20 cellular contexts compared by ENCODE assay signal in genomic region chr14:102838531-102838930, GRCh38.
"Had no signal": no experiment of that assay in that cellular context is flagged by ENCODE, and none has a peak within 500 bp of the region (broad histone marks: within the 10 kb centered on the region; RNA-seq: fewer than 3 reads in every experiment).

No MANE protein-coding gene starts in this region.

- H3K27me3 Mint-ChIP-seq: activated CD8-positive, alpha-beta T cell treated with anti-CD3 and anti-CD28 coated beads for 36 hours; natural killer cell treated with Interleukin-12 subunit alpha and Interleukin-12 subunit beta and Interleukin-15 and Interleukin-18, amount 100 ng/mL, for 72 hours had no signal

- H3K27me3 ChIP-seq: gastrocnemius medialis, heart left ventricle, tibial artery had no signal

- H3K4me3 Mint-ChIP-seq: activated CD8-positive, alpha-beta T cell treated with anti-CD3 and anti-CD28 coated beads for 36 hours; natural killer cell treated with Interleukin-12 subunit alpha and Interleukin-12 subunit beta and Interleukin-15 and Interleukin-18, amount 100 ng/mL, for 72 hours had no signal

- H3K36me3 ChIP-seq: gastrocnemius medialis, tibial artery had no signal

- DNase-seq: activated CD8-positive, alpha-beta T cell treated with anti-CD3 and anti-CD28 coated beads for 36 hours; activated effector memory CD4-positive, alpha-beta T cell treated with anti-CD3 and anti-CD28 coated beads, Interleukin-2, amount 50 U/mL, for 16 hours; activated T-cell treated with anti-CD3 and anti-CD28 coated beads, Interleukin-2, amount 50 U/mL, for 1 hour; amniotic stem cell; effector CD4-positive, alpha-beta T cell; gastrocnemius medialis; heart left ventricle; nucleus accumbens; posterior cingulate gyrus; retina; stimulated activated CD4-positive, alpha-beta T cell treated with anti-CD3 and anti-CD28 coated beads, Interleukin-12 subunit alpha, Interleukin-12 subunit beta, amount 100 ng/mL, for 4 hours; stimulated activated CD4-positive, alpha-beta T cell treated with anti-CD3 and anti-CD28 coated beads, Interleukin-1b, Interleukin-23, amount 100 ng/mL, for 48 hours; stimulated activated CD8-positive, alpha-beta memory T cell treated with anti-CD3 and anti-CD28 coated beads, Interleukin-4, amount 100 ng/mL, for 48 hours; stimulated activated naive CD8-positive, alpha-beta T cell treated with anti-CD3 and anti-CD28 coated beads, Interleukin-15, Interleukin-2, amounts not matched to agents 100 U/mL and 50 U/mL, for 24 hours; substantia nigra; T-helper 2 cell; tibial artery had no signal

- H3K9me3 ChIP-seq: gastrocnemius medialis, heart left ventricle, tibial artery had no signal

- H3K27ac ChIP-seq: gastrocnemius medialis, heart left ventricle, tibial artery, VCaP had no signal

- H3K9me3 Mint-ChIP-seq: activated CD8-positive, alpha-beta T cell treated with anti-CD3 and anti-CD28 coated beads for 36 hours; activated naive CD4-positive, alpha-beta T cell treated with anti-CD3 and anti-CD28 coated beads, Interleukin-2, amount 50 U/mL, for 72 hours; natural killer cell treated with Interleukin-12 subunit alpha and Interleukin-12 subunit beta and Interleukin-15 and Interleukin-18, amount 100 ng/mL, for 72 hours had no signal

- H3K27ac Mint-ChIP-seq: activated CD8-positive, alpha-beta T cell treated with anti-CD3 and anti-CD28 coated beads for 36 hours had no signal

- H3K4me1 ChIP-seq: tibial artery had no signal

- H3K4me3 ChIP-seq: gastrocnemius medialis, heart left ventricle, tibial artery had no signal
